In the genomic region with DNA sequence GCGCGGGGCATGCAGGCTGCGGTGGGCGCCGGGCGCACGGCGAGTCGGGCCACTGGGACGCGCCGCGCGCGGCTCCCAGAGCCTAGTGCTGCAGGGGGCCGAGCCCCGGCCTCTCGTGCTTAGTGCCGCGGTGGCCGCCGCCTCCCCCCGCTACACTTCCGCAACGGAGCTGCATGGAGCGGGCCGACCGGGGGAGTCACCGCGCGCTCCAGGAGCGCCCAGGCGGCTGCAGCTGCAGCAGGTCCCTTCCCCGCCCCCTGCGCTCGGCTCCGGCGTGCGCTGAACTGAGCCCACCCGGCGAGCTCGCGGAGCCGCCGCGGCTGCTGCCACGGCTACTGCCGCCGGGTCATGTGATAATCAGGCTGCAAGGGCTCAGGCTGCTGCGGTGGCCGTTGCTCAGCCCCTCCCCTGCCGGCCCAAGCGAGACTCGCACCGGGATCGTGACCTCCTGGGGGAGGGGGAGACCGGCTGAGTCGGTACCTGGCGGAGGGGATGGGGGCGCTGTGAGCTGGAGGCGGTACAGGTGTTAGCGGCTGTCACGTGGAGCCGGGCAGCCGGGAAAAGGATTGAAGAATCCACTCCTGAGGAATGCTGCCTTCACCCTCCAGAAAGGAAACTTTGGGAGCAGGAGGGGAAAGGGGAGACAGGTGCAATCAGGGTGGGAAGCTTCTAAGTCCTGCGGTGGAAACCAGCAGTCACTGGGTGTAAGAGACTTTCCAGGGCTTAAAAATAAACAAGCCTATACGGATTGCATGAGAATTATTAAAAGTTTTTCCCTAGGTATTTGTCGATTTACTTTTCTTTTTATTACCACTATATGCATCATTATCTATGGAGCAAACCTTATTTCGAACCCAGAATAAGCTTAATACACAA, we compare ENCODE assay signal across 1 cellular context.
TF ChIP-seq lines count a peak whose summit lies in the region.

A gene with protein sequence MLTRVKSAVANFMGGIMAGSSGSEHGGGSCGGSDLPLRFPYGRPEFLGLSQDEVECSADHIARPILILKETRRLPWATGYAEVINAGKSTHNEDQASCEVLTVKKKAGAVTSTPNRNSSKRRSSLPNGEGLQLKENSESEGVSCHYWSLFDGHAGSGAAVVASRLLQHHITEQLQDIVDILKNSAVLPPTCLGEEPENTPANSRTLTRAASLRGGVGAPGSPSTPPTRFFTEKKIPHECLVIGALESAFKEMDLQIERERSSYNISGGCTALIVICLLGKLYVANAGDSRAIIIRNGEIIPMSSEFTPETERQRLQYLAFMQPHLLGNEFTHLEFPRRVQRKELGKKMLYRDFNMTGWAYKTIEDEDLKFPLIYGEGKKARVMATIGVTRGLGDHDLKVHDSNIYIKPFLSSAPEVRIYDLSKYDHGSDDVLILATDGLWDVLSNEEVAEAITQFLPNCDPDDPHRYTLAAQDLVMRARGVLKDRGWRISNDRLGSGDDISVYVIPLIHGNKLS (minus strand): TSS at position 352 of the 876 bp plus-strand sequence. CDS start 414 bp downstream, outside the sequence.

TF ChIP-seq in HepG2, 621 proteins besides CTCF, POLR2A, EP300 and RAD21 (continued from another document and continues in another):
- no peak; the same call in 1 of the 2 replicates for TF ChIP-seq ZNF333 (CRISPR knock-in tag; IDR thresholded peaks at IDR 0.05; ENCODE audit: borderline replicate concordance)
- TF ChIP-seq, protein P1, sequence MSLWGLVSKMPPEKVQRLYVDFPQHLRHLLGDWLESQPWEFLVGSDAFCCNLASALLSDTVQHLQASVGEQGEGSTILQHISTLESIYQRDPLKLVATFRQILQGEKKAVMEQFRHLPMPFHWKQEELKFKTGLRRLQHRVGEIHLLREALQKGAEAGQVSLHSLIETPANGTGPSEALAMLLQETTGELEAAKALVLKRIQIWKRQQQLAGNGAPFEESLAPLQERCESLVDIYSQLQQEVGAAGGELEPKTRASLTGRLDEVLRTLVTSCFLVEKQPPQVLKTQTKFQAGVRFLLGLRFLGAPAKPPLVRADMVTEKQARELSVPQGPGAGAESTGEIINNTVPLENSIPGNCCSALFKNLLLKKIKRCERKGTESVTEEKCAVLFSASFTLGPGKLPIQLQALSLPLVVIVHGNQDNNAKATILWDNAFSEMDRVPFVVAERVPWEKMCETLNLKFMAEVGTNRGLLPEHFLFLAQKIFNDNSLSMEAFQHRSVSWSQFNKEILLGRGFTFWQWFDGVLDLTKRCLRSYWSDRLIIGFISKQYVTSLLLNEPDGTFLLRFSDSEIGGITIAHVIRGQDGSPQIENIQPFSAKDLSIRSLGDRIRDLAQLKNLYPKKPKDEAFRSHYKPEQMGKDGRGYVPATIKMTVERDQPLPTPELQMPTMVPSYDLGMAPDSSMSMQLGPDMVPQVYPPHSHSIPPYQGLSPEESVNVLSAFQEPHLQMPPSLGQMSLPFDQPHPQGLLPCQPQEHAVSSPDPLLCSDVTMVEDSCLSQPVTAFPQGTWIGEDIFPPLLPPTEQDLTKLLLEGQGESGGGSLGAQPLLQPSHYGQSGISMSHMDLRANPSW (CRISPR knock-in tag; IDR thresholded peaks at IDR 0.05; ENCODE audit: borderline replicate concordance) = peak; percentile 77; the same call in 1 of the 2 replicates
- TF ChIP-seq, protein P2, sequence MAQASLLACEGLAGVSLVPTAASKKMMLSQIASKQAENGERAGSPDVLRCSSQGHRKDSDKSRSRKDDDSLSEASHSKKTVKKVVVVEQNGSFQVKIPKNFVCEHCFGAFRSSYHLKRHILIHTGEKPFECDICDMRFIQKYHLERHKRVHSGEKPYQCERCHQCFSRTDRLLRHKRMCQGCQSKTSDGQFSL (CRISPR knock-in tag; IDR thresholded peaks at IDR 0.05) = peak; percentile 69
- no peak for TF ChIP-seq DNMT3B (CRISPR knock-in tag; conservative IDR thresholded peaks at IDR 0.05)
- TF ChIP-seq NFKB2 (CRISPR knock-in tag; IDR thresholded peaks at IDR 0.05; ENCODE audit: borderline replicate concordance) = peak; percentile 88; the same call in 1 of the 2 replicates
- TF ChIP-seq ZSCAN29 (CRISPR knock-in tag; conservative IDR thresholded peaks at IDR 0.05) = peak; percentile 70; the same call in 1 of the 2 replicates
- TF ChIP-seq, protein P3, sequence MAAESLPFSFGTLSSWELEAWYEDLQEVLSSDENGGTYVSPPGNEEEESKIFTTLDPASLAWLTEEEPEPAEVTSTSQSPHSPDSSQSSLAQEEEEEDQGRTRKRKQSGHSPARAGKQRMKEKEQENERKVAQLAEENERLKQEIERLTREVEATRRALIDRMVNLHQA (CRISPR knock-in tag; IDR thresholded peaks at IDR 0.05) = no peak
- no peak for TF ChIP-seq ATAD3A (CRISPR knock-in tag; IDR thresholded peaks at IDR 0.05)
- TF ChIP-seq ISL2 (CRISPR knock-in tag; IDR thresholded peaks at IDR 0.05) = no peak; the same call in none of the 2 replicates
- TF ChIP-seq, protein P4, sequence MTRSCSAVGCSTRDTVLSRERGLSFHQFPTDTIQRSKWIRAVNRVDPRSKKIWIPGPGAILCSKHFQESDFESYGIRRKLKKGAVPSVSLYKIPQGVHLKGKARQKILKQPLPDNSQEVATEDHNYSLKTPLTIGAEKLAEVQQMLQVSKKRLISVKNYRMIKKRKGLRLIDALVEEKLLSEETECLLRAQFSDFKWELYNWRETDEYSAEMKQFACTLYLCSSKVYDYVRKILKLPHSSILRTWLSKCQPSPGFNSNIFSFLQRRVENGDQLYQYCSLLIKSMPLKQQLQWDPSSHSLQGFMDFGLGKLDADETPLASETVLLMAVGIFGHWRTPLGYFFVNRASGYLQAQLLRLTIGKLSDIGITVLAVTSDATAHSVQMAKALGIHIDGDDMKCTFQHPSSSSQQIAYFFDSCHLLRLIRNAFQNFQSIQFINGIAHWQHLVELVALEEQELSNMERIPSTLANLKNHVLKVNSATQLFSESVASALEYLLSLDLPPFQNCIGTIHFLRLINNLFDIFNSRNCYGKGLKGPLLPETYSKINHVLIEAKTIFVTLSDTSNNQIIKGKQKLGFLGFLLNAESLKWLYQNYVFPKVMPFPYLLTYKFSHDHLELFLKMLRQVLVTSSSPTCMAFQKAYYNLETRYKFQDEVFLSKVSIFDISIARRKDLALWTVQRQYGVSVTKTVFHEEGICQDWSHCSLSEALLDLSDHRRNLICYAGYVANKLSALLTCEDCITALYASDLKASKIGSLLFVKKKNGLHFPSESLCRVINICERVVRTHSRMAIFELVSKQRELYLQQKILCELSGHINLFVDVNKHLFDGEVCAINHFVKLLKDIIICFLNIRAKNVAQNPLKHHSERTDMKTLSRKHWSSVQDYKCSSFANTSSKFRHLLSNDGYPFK (CRISPR knock-in tag; IDR thresholded peaks at IDR 0.05; ENCODE audit: borderline replicate concordance) = peak; percentile 75
- peak; percentile 91 for TF ChIP-seq BORCS8-MEF2B (CRISPR knock-in tag; IDR thresholded peaks at IDR 0.05)
- no peak for TF ChIP-seq NKX3-1 (CRISPR knock-in tag; IDR thresholded peaks at IDR 0.05)
- TF ChIP-seq GABPA (IDR thresholded peaks at IDR 0.05; ENCODE audit: low read depth, low read length) = no peak
- TF ChIP-seq GABPA (CRISPR knock-in tag; IDR thresholded peaks at IDR 0.05; ENCODE audit: low read depth) = no peak
- TF ChIP-seq GABPB1 (CRISPR knock-in tag; IDR thresholded peaks at IDR 0.05) = peak; percentile 79
- TF ChIP-seq ZNF552 (CRISPR knock-in tag; IDR thresholded peaks at IDR 0.05; ENCODE audit: borderline replicate concordance) = peak; percentile 61; the same call in 1 of the 2 replicates
- TF ChIP-seq, protein P5, sequence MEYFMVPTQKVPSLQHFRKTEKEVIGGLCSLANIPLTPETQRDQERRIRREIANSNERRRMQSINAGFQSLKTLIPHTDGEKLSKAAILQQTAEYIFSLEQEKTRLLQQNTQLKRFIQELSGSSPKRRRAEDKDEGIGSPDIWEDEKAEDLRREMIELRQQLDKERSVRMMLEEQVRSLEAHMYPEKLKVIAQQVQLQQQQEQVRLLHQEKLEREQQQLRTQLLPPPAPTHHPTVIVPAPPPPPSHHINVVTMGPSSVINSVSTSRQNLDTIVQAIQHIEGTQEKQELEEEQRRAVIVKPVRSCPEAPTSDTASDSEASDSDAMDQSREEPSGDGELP (IDR thresholded peaks at IDR 0.05; ENCODE audit: borderline replicate concordance, low read depth) = peak; percentile 92
- TF ChIP-seq, protein P6, sequence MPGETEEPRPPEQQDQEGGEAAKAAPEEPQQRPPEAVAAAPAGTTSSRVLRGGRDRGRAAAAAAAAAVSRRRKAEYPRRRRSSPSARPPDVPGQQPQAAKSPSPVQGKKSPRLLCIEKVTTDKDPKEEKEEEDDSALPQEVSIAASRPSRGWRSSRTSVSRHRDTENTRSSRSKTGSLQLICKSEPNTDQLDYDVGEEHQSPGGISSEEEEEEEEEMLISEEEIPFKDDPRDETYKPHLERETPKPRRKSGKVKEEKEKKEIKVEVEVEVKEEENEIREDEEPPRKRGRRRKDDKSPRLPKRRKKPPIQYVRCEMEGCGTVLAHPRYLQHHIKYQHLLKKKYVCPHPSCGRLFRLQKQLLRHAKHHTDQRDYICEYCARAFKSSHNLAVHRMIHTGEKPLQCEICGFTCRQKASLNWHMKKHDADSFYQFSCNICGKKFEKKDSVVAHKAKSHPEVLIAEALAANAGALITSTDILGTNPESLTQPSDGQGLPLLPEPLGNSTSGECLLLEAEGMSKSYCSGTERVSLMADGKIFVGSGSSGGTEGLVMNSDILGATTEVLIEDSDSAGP (CRISPR knock-in tag; IDR thresholded peaks at IDR 0.05; ENCODE audit: borderline replicate concordance) = peak; percentile 86
- TF ChIP-seq, protein P7, sequence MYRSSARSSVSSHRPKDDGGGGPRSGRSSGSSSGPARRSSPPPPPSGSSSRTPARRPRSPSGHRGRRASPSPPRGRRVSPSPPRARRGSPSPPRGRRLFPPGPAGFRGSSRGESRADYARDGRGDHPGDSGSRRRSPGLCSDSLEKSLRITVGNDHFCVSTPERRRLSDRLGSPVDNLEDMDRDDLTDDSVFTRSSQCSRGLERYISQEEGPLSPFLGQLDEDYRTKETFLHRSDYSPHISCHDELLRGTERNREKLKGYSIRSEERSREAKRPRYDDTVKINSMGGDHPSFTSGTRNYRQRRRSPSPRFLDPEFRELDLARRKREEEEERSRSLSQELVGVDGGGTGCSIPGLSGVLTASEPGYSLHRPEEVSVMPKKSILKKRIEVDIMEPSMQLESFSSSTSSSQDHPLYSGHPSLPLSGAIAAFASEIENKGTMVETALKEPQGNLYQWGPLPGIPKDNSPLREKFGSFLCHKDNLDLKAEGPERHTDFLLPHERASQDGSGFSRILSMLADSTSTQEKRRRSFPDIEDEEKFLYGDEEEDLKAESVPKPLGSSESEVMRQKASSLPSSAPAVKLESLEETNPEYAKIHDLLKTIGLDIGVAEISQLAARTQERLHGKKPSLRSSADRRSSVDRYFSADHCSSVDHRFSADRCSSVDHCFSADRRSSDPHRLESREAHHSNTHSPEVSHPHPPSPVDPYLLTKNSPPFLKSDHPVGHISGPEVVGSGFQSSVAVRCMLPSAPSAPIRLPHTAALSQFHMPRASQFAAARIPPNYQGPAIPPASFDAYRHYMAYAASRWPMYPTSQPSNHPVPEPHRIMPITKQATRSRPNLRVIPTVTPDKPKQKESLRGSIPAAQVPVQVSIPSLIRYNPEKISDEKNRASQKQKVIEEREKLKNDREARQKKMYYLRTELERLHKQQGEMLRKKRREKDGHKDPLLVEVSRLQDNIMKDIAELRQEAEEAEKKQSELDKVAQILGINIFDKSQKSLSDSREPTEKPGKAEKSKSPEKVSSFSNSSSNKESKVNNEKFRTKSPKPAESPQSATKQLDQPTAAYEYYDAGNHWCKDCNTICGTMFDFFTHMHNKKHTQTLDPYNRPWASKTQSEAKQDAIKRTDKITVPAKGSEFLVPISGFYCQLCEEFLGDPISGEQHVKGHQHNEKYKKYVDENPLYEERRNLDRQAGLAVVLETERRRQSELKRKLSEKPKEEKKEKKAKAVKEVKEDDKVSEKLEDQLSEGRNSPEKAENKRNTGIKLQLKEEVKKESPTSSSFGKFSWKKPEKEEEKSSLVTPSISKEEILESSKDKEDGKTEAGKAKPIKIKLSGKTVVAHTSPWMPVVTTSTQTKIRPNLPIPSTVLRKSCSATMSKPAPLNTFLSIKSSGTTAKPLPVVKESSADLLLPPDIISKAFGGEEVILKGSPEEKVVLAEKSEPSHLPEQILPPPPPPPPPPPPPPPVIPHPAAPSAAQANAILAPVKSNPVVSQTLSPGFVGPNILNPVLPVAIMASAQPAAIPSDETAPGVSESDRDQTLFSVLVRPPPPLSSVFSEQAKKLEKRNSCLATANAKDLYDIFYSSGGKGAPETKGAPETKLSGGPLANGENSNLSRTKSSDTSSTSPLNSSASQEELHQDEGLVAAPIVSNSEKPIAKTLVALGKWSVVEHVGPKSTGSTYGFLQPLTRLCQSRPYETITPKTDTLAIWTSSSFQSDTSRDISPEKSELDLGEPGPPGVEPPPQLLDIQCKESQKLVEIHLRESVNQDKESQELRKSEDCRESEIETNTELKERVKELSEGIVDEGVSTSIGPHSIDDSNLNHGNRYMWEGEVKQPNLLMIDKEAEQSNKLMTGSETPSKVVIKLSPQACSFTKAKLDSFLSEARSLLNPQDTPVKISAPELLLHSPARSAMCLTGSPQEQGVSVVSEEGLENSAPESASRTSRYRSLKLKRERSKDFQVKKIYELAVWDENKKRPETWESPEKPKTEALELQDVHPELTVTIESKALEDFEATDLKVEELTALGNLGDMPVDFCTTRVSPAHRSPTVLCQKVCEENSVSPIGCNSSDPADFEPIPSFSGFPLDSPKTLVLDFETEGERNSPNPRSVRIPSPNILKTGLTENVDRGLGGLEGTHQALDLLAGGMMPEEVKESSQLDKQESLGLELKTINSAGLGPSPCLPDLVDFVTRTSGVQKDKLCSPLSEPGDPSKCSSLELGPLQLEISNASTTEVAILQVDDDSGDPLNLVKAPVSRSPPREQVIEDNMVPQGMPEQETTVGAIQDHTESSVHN (CRISPR knock-in tag; IDR thresholded peaks at IDR 0.05) = 0 out of 2 replicates have a peak, but pooled peaks have one; percentile 47
- peak; percentile 92; the same call in 1 of the 2 replicates for TF ChIP-seq ZNF619 (CRISPR knock-in tag; IDR thresholded peaks at IDR 0.05)
- TF ChIP-seq ZEB1 (IDR thresholded peaks at IDR 0.05; ENCODE audit: insufficient replicate concordance, low read depth) = peak; percentile 98
- TF ChIP-seq, protein P8, sequence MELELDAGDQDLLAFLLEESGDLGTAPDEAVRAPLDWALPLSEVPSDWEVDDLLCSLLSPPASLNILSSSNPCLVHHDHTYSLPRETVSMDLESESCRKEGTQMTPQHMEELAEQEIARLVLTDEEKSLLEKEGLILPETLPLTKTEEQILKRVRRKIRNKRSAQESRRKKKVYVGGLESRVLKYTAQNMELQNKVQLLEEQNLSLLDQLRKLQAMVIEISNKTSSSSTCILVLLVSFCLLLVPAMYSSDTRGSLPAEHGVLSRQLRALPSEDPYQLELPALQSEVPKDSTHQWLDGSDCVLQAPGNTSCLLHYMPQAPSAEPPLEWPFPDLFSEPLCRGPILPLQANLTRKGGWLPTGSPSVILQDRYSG (CRISPR knock-in tag; IDR thresholded peaks at IDR 0.05) = no peak
- TF ChIP-seq KMT2B (CRISPR knock-in tag; IDR thresholded peaks at IDR 0.05) = peak; percentile 82
- TF ChIP-seq RFXAP (CRISPR knock-in tag; IDR thresholded peaks at IDR 0.05; ENCODE audit: borderline replicate concordance) = no peak; the same call in 1 of the 2 replicates
- TF ChIP-seq, protein P9, sequence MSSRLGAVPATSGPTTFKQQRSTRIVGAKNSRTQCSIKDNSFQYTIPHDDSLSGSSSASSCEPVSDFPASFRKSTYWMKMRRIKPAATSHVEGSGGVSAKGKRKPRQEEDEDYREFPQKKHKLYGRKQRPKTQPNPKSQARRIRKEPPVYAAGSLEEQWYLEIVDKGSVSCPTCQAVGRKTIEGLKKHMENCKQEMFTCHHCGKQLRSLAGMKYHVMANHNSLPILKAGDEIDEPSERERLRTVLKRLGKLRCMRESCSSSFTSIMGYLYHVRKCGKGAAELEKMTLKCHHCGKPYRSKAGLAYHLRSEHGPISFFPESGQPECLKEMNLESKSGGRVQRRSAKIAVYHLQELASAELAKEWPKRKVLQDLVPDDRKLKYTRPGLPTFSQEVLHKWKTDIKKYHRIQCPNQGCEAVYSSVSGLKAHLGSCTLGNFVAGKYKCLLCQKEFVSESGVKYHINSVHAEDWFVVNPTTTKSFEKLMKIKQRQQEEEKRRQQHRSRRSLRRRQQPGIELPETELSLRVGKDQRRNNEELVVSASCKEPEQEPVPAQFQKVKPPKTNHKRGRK (CRISPR knock-in tag; IDR thresholded peaks at IDR 0.05) = no peak
- no peak for TF ChIP-seq ZNF224 (CRISPR knock-in tag; IDR thresholded peaks at IDR 0.05)
- TF ChIP-seq ZNF660 (CRISPR knock-in tag; IDR thresholded peaks at IDR 0.05; ENCODE audit: borderline replicate concordance, low read depth) = no peak
- no peak for TF ChIP-seq TEAD2 (CRISPR knock-in tag; IDR thresholded peaks at IDR 0.05)
